Comparison of ENCODE assay signal across 22 cellular contexts in genomic region chr4:22597471-22597870, GRCh38.
"Had no signal": no experiment of that assay in that cellular context is flagged by ENCODE, and none has a peak within 500 bp of the region (broad histone marks: within the 10 kb centered on the region; RNA-seq: fewer than 3 reads in every experiment).

No MANE protein-coding gene starts in this region.

- H3K4me1 Mint-ChIP-seq: immature natural killer cell; memory B cell; stimulated activated naive CD8-positive, alpha-beta T cell treated with anti-CD3 and anti-CD28 coated beads, Interleukin-15, amount 100 ng/mL, for 72 hours had no signal

- H3K9me3 Mint-ChIP-seq: memory B cell; nephron progenitor cell; stimulated activated naive B cell treated with anti-CD40 and anti-IgM and Interleukin-4, amounts not matched to agents 10 μg/mL and 1 μg/mL and 100 μg/mL, for 72 hours; stimulated activated naive CD8-positive, alpha-beta T cell treated with anti-CD3 and anti-CD28 coated beads, Interleukin-15, amount 100 ng/mL, for 72 hours had no signal

- H3K4me3 Mint-ChIP-seq: immature natural killer cell; memory B cell; nephron progenitor cell; stimulated activated naive B cell treated with anti-CD40 and anti-IgM and Interleukin-4, amounts not matched to agents 10 μg/mL and 1 μg/mL and 100 μg/mL, for 72 hours; stimulated activated naive CD8-positive, alpha-beta T cell treated with anti-CD3 and anti-CD28 coated beads, Interleukin-15, amount 100 ng/mL, for 72 hours had no signal

- H3K36me3 Mint-ChIP-seq: immature natural killer cell; memory B cell; naive thymus-derived CD4-positive, alpha-beta T cell; stimulated activated naive B cell treated with anti-CD40 and anti-IgM and Interleukin-4, amounts not matched to agents 10 μg/mL and 1 μg/mL and 100 μg/mL, for 72 hours had no signal

- DNase-seq: cortex of kidney; dorsolateral prefrontal cortex; effector CD8-positive, alpha-beta T cell; heart right ventricle; immature natural killer cell; lower lobe of right lung; midbrain; naive thymus-derived CD4-positive, alpha-beta T cell; nephron progenitor cell; psoas muscle; retina; right lobe of liver; spleen; stimulated activated CD4-positive, alpha-beta T cell treated with anti-CD3 and anti-CD28 coated beads, Interleukin-15, amount 100 ng/mL, for 24 hours; stimulated activated CD4-positive, alpha-beta T cell treated with anti-CD3 and anti-CD28 coated beads, Interleukin-1b, Interleukin-23, amount 100 ng/mL, for 48 hours; stimulated activated CD4-positive, alpha-beta T cell treated with anti-CD3 and anti-CD28 coated beads, Interleukin-4, amount 100 ng/mL, for 4 hours; stimulated activated naive B cell treated with anti-CD40 and anti-IgM and Interleukin-4, amounts not matched to agents 10 μg/mL and 1 μg/mL and 100 μg/mL, for 72 hours; stimulated activated naive CD8-positive, alpha-beta T cell treated with anti-CD3 and anti-CD28 coated beads, Interleukin-15, amount 100 ng/mL, for 72 hours; testis; upper lobe of right lung had no signal

- H3K27ac Mint-ChIP-seq: immature natural killer cell; memory B cell; nephron progenitor cell; stimulated activated naive B cell treated with anti-CD40 and anti-IgM and Interleukin-4, amounts not matched to agents 10 μg/mL and 1 μg/mL and 100 μg/mL, for 72 hours; stimulated activated naive CD8-positive, alpha-beta T cell treated with anti-CD3 and anti-CD28 coated beads, Interleukin-15, amount 100 ng/mL, for 72 hours had no signal

- H3K27me3 Mint-ChIP-seq: memory B cell; naive thymus-derived CD4-positive, alpha-beta T cell; stimulated activated naive B cell treated with anti-CD40 and anti-IgM and Interleukin-4, amounts not matched to agents 10 μg/mL and 1 μg/mL and 100 μg/mL, for 72 hours; stimulated activated naive CD8-positive, alpha-beta T cell treated with anti-CD3 and anti-CD28 coated beads, Interleukin-15, amount 100 ng/mL, for 72 hours had no signal

- ATAC-seq: heart right ventricle; left lung; lower lobe of right lung; psoas muscle; right lobe of liver; stimulated activated naive B cell treated with anti-CD40 and anti-IgM and Interleukin-4, amounts not matched to agents 10 μg/mL and 1 μg/mL and 100 μg/mL, for 72 hours; stimulated activated naive CD8-positive, alpha-beta T cell treated with anti-CD3 and anti-CD28 coated beads, Interleukin-15, amount 100 ng/mL, for 72 hours; upper lobe of right lung had no signal
